1 cellular context compared by ENCODE assay signal in the genomic region with DNA sequence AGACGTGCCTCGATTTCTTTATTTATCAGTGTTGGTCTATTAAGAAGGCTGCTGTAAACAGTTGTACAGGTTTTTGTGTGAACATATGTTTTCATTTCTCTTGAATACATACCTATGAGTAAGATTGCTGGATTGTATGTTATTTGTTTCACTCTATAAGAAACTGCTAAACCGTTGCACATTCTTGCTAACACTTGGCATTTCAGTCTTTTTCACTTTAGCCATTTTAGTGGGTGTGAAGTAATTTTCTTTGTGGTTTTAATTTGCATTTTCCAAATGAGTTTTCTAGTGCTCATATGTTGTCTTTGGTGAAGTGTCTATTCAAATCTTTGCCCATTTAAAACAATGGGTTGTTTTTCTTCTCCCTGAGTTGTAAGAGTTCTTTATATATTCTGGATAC.
TF ChIP-seq lines count a peak whose summit lies in the region.

No MANE protein-coding gene starts in this region.

TF ChIP-seq in HEK293T, 16 proteins besides CTCF, POLR2A, EP300 and RAD21:
- TF ChIP-seq FOXK2 (IDR thresholded peaks at IDR 0.05): no peak
- TF ChIP-seq ZNF384 (IDR thresholded peaks at IDR 0.05): no peak
- no peak for TF ChIP-seq SP1 (IDR thresholded peaks at IDR 0.05)
- TF ChIP-seq CTBP1 (IDR thresholded peaks at IDR 0.05; ENCODE audit: borderline replicate concordance): no peak
- no peak for TF ChIP-seq FOXM1 (IDR thresholded peaks at IDR 0.05; ENCODE audit: borderline replicate concordance)
- TF ChIP-seq, protein P1, sequence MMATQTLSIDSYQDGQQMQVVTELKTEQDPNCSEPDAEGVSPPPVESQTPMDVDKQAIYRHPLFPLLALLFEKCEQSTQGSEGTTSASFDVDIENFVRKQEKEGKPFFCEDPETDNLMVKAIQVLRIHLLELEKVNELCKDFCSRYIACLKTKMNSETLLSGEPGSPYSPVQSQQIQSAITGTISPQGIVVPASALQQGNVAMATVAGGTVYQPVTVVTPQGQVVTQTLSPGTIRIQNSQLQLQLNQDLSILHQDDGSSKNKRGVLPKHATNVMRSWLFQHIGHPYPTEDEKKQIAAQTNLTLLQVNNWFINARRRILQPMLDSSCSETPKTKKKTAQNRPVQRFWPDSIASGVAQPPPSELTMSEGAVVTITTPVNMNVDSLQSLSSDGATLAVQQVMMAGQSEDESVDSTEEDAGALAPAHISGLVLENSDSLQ (IDR thresholded peaks at IDR 0.05): no peak
